In genomic region chr2:1723397-1724042, GRCh38 we compare ENCODE assay signal across 1 cellular context.
TF ChIP-seq lines count a peak whose summit lies in the region.

No MANE protein-coding gene starts in this region.

TF ChIP-seq in PFSK-1, 5 proteins besides CTCF, POLR2A, EP300 and RAD21 (continued from another document):
- TF ChIP-seq REST (IDR thresholded peaks at IDR 0.05; ENCODE audit: insufficient read depth in 1 of 2, low read depth in 2 of 2, low read length in 2 of 2) (no peak), SIN3A (IDR thresholded peaks at IDR 0.05; ENCODE audit: borderline replicate concordance, insufficient read depth, low read length) (peak; percentile 84; the same call in 1 of the 2 replicates), POLR2AphosphoS5 (IDR thresholded peaks at IDR 0.05; ENCODE audit: low read depth, low read length) (peak; percentile 83), TAF1 (IDR thresholded peaks at IDR 0.05; ENCODE audit: borderline replicate concordance, insufficient read depth, low read length) (0 out of 2 replicates have a peak, but pooled peaks have one; percentile 67)
